In the genomic region with DNA sequence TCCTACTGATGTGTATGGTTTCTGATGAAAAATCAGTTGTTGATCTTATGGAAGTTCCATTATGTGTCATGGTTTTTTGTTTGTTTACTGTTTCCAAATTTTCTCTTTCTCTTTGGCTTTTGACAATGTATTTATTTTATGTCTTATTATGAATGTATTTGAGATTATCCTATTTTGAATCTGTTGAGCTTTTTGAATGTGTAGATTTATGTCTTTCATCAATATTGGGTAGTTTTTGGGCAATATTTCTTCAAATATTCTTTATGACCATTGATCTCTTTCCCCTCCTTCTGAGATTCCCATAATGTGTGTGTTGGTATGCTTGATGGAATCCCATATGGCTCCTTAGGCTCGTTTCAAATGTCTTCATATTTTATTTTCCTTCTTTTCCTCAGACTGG, we compare ENCODE assay signal across 8 cellular contexts.
"Had no signal": no experiment of that assay in that cellular context is flagged by ENCODE, and none has a peak within 500 bp of the region (broad histone marks: within the 10 kb centered on the region; RNA-seq: fewer than 3 reads in every experiment).

No MANE protein-coding gene starts in this region.

- ATAC-seq: GM12878 had no signal

- H3K4me3 ChIP-seq: GM12878 had no signal

- DNase-seq: GDM1, GF-D8 had no signal

- FAIRE-seq: G401.6, GM12878, GM12891, GM12892, GM18507, GM19239 had no signal
